In genomic region chr6:20952605-20953004, GRCh38 we compare ENCODE assay signal across 11 cellular contexts.
DNase-seq lines count a peak whose midpoint lies in the region; FAIRE-seq and TF ChIP-seq lines count a peak whose summit lies in the region.
"Had no signal": no experiment of that assay in that cellular context is flagged by ENCODE, and none has a peak within 500 bp of the region (broad histone marks: within the 10 kb centered on the region; RNA-seq: fewer than 3 reads in every experiment).

No MANE protein-coding gene starts in this region.

- no peaks in the 10 kb centered on the region for H3K79me2 ChIP-seq in endothelial cell of umbilical vein (ENCODE audit: control insufficient read depth, insufficient read depth, low read length)

- CTCF ChIA-PET in endothelial cell of umbilical vein (lab: Charles Lee): interaction anchor here (0.8 to 1.7 kb wide), 7 partner anchors 41 to 636 kb away, joined by 3 to 8 read pairs (median 3); no protein-coding TSS in a partner anchor

- H3K36me3 ChIP-seq in endothelial cell of umbilical vein (ENCODE audit: control insufficient read depth in 2 of 2, extremely low read depth in 1 of 2, insufficient read depth in 2 of 2, low read length in 2 of 2) (no peaks in the 10 kb centered on the region), uterus (no peaks in the 10 kb centered on the region)

- H3K27ac ChIP-seq in endothelial cell of umbilical vein (ENCODE audit: insufficient read depth, low read depth, low read length): peak overlapping the region; percentile 94
- H3K27ac ChIP-seq in uterus: no peak overlapping the region

- H3K9me3 ChIP-seq in endothelial cell of umbilical vein (replicated peaks; ENCODE audit: control insufficient read depth, insufficient read depth, low read length) (no peaks in the 10 kb centered on the region), uterus (no peaks in the 10 kb centered on the region)

- TF ChIP-seq POLR2A in endothelial cell of umbilical vein (IDR thresholded peaks at IDR 0.05; ENCODE audit: low read depth, low read length): no peak
- no peak for TF ChIP-seq POLR2A in uterus (IDR thresholded peaks at IDR 0.05)

- peak; percentile 44 for DNase-seq in NCI-H2029 (lab: John Stamatoyannopoulos, UW)
- DNase-seq in NCI-H2029 treated with DMSO at 0.1 percent for 48 hours (lab: John Stamatoyannopoulos, UW): no peak
- DNase-seq in NCI-H226: peak; percentile 16
- peak; percentile 91 for DNase-seq in endothelial cell of umbilical vein (ENCODE audit: low read depth, low spot score)
- DNase-seq in renal cortical epithelial cell (ENCODE audit: low read depth): peak; percentile 95
- no peak for DNase-seq in NCI-H526 treated with DMSO at 0.1 percent for 48 hours (lab: John Stamatoyannopoulos, UW)
- DNase-seq in uterus: no peak
- DNase-seq in DMS114 treated with DMSO at 0.1 percent for 48 hours (lab: John Stamatoyannopoulos, UW; ENCODE audit: unreplicated experiment): no peak
- DNase-seq: activated T-cell treated with anti-CD3 and anti-CD28 coated beads, Interleukin-2, amount 50 U/mL, for 1 hour; effector CD4-positive, alpha-beta T cell; Karpas-422 had no signal

- no peak for TF ChIP-seq CTCF in endothelial cell of umbilical vein (IDR thresholded peaks at IDR 0.05; ENCODE audit: extremely low read depth in 1 of 2, insufficient read depth in 1 of 2, low read depth in 1 of 2, low read length in 2 of 2)
- no peak for TF ChIP-seq CTCF in uterus (IDR thresholded peaks at IDR 0.05)

- H3K27me3 ChIP-seq in endothelial cell of umbilical vein (ENCODE audit: control insufficient read depth in 2 of 2, insufficient read depth in 2 of 2, low read length in 2 of 2): no peaks in the 10 kb centered on the region
- no peaks in the 10 kb centered on the region for H3K27me3 ChIP-seq in uterus

- H3K4me2 ChIP-seq in endothelial cell of umbilical vein (ENCODE audit: insufficient read depth, low read length): peak overlapping the region; percentile 93

- POLR2A ChIA-PET in endothelial cell of umbilical vein (lab: Charles Lee): no interaction called here

- peak overlapping the region; percentile 28 for H3K9ac ChIP-seq in endothelial cell of umbilical vein (replicated peaks; ENCODE audit: extremely low read depth, insufficient read depth, low read length)

- peak overlapping the region; percentile 69 for H2AFZ ChIP-seq in endothelial cell of umbilical vein (ENCODE audit: low read depth, low read length)

- H3K4me1 ChIP-seq in endothelial cell of umbilical vein (ENCODE audit: control insufficient read depth, extremely low read depth, insufficient read depth, low read length): peaks cover 14% of the 10 kb centered on the region
- H3K4me1 ChIP-seq in uterus: no peaks in the 10 kb centered on the region

- intact Hi-C loops in endothelial cell of umbilical vein (cut with micrococcal nuclease): loop anchor here (1.0 to 5.0 kb wide), 8 partner anchors 26 to 636 kb away; no protein-coding TSS in a partner anchor
- intact Hi-C loops in uterus (cut with DNase I; ENCODE audit: low total_unique reads): no loop called here

- no peaks in the 10 kb centered on the region for H3K9me1 ChIP-seq in endothelial cell of umbilical vein (replicated peaks; ENCODE audit: control insufficient read depth, extremely low read depth, insufficient read depth, low read length)

- dilution Hi-C loops in endothelial cell of umbilical vein (cut with MboI; ENCODE audit: extremely low pct_ligation_motif_present, low sequenced_read_pairs): no loop called here

- peak; percentile 84 for FAIRE-seq in endothelial cell of umbilical vein (lab: Jason Lieb, UNC)

- no TSS peak for BruUV-seq in endothelial cell of umbilical vein (replicated peaks; lab: Mats Ljungman, UMichigan)

- H3K4me3 ChIP-seq in endothelial cell of umbilical vein (replicated peaks in 1 of 3; ENCODE audit: insufficient read depth in 1 of 3, low read depth in 1 of 3, low read length in 3 of 3) (peak overlapping the region in 1 of 3 experiments; percentile 55), uterus (no peak overlapping the region)

- no peaks in the 10 kb centered on the region for H4K20me1 ChIP-seq in endothelial cell of umbilical vein (replicated peaks; ENCODE audit: control insufficient read depth, extremely low read depth, insufficient read depth, low read length)

TF ChIP-seq in endothelial cell of umbilical vein, 7 proteins besides CTCF, POLR2A, EP300 and RAD21:
- TF ChIP-seq FOS (IDR thresholded peaks at IDR 0.05; ENCODE audit: borderline replicate concordance, insufficient read depth, low read length) (peak; percentile 79), EZH2 (IDR thresholded peaks at IDR 0.05; ENCODE audit: borderline replicate concordance, low read depth, low read length, severe bottlenecking) (no peak), JUN (IDR thresholded peaks at IDR 0.05; ENCODE audit: borderline replicate concordance, insufficient read depth, insufficient read length, low read depth) (peak; percentile 85)
TF ChIP-seq in endothelial cell of umbilical vein: peak in this region for 2.

Comparison
In these comparisons a context has a peak if more than half of its experiments do, and no peak if none do; other contexts are left out.
1. DNase-seq: peak in NCI-H2029 (single experiment), NCI-H226 (single experiment), endothelial cell of umbilical vein (single experiment) and renal cortical epithelial cell (single experiment); none in NCI-H2029 treated with DMSO at 0.1 percent for 48 hours (single experiment), NCI-H526 treated with DMSO at 0.1 percent for 48 hours (single experiment), uterus (0 of 2) and DMS114 treated with DMSO at 0.1 percent for 48 hours (single experiment).